Comparison of ENCODE assay signal across 9 cellular contexts in genomic region chr1:206909883-206910318, GRCh38. TPM values are rescaled to one million over a fixed set of nuclear protein-coding genes. Genes with fewer than 3 reads are reported as not detected.
DNase-seq lines count a peak whose midpoint lies in the region; ATAC-seq, FAIRE-seq and TF ChIP-seq lines count a peak whose summit lies in the region.
"Had no signal": no experiment of that assay in that cellular context is flagged by ENCODE, and none has a peak within 500 bp of the region (broad histone marks: within the 10 kb centered on the region; RNA-seq: fewer than 3 reads in every experiment).

No MANE protein-coding gene starts in this region.

- peak overlapping the region; percentile 47 for H4K5ac ChIP-seq in IMR-90 (ENCODE audit: low read depth, low read length)
- no peak overlapping the region for H4K5ac ChIP-seq in H1 (ENCODE audit: insufficient read length, low read depth, low read length)

- TF ChIP-seq EP300 in H1 (IDR thresholded peaks at IDR 0.05; ENCODE audit: borderline replicate concordance in 1 of 2, low read depth in 2 of 2, low read length in 2 of 2) = no peak

- H2AK5ac ChIP-seq in IMR-90 (ENCODE audit: low read depth, low read length) (peak overlapping the region; percentile 81), H1 (ENCODE audit: low read depth, low read length) (no peak overlapping the region)

- peak overlapping the region; percentile 42; the same call in 1 of the 2 replicates for H4K91ac ChIP-seq in IMR-90 (ENCODE audit: insufficient read depth, low read depth, low read length)
- no peak overlapping the region for H4K91ac ChIP-seq in H1 (replicated peaks; ENCODE audit: insufficient read length, low read length)

- H3K9ac ChIP-seq in IMR-90 (ENCODE audit: low read depth, low read length) (no peak overlapping the region), H1 (replicated peaks in 1 of 4; ENCODE audit: extremely low read depth in 1 of 4, low read depth in 3 of 4, low read length in 3 of 4) (no peak overlapping the region), mucosa of stomach (ENCODE audit: low read length) (peak overlapping the region; percentile 55)

- DNase-seq in A673 (ENCODE audit: low spot score) (no peak), IMR-90 (no peak), H1 (ENCODE audit: low read depth in 1 of 2, low spot score in 2 of 2) (peak in 1 of 2 experiments; percentile 63), NCI-H1105 treated with DMSO at 0.1 percent for 48 hours (lab: John Stamatoyannopoulos, UW) (no peak), frontal cortex (ENCODE audit: low spot score in 2 of 2) (no peak), dermis blood vessel endothelial cell (no peak), D341Med (ENCODE audit: low spot score) (no peak)

- peak overlapping the region; percentile 94; the same call in 1 of the 2 replicates for H3K23ac ChIP-seq in IMR-90 (ENCODE audit: low read depth, low read length)
- no peak overlapping the region for H3K23ac ChIP-seq in H1 (ENCODE audit: insufficient read length)

- H4K8ac ChIP-seq in IMR-90 (ENCODE audit: low read depth in 2 of 2, low read length in 2 of 2) (peak overlapping the region in 1 of 2 experiments; percentile 76; a peak in 1 of 4 replicates), H1 (ENCODE audit: extremely low read depth, insufficient read depth, low read length) (no peak overlapping the region)

- H2AFZ ChIP-seq in IMR-90 (replicated peaks; ENCODE audit: low read length, poor library complexity) (peak overlapping the region; percentile 92), H1 (ENCODE audit: low read length) (peak overlapping the region; percentile 82)

- H3K23me2 ChIP-seq in H1 (ENCODE audit: low read depth, low read length) = peaks cover 8% of the 10 kb centered on the region; the same call in 1 of the 2 replicates

- intact Hi-C loops in A673 (cut with micrococcal nuclease; ENCODE audit: unreplicated experiment) = loop anchor here (5.0 kb wide), 2 partner anchors 183 to 418 kb away; no protein-coding TSS in a partner anchor
- intact Hi-C loops in IMR-90 (cut with micrococcal nuclease) = loop anchor here (5.0 to 10.0 kb wide), 3 partner anchors 165 to 495 kb away; no protein-coding TSS in a partner anchor

- H3K4me2 ChIP-seq in IMR-90 (ENCODE audit: low read depth, low read length) = peak overlapping the region; percentile 86
- peak overlapping the region; percentile 87 to 91 for H3K4me2 ChIP-seq in H1 (ENCODE audit: insufficient read depth in 1 of 2, low read depth in 2 of 2, low read length in 2 of 2)

- 0 out of 3 replicates have a peak overlapping the region, but pooled peaks have one; percentile 1 for H2BK15ac ChIP-seq in IMR-90 (ENCODE audit: low read depth, low read length)
- peak overlapping the region; percentile 34; the same call in 1 of the 2 replicates for H2BK15ac ChIP-seq in H1 (ENCODE audit: low read length)

- POLR2A ChIA-PET in A673 (lab: Charles Lee; ENCODE audit: low non-redundant PET) (interaction anchor here (0.6 kb wide), 1 partner anchor 420 kb away, joined by 4 read pairs; no protein-coding TSS in a partner anchor), IMR-90 (lab: Charles Lee; ENCODE audit: unreplicated experiment) (no interaction called here), H1 (lab: Charles Lee; ENCODE audit: partially characterized antibody) (interaction anchor here (0.8 to 1.7 kb wide), 2 partner anchors 9 to 14 kb away, joined by 3 to 4 read pairs; no protein-coding TSS in a partner anchor)

- WGBS in IMR-90 (ENCODE audit: extremely low coverage in 2 of 2, insufficient read length in 1 of 2), 2 experiments = 20% methylated on average over 1 of the region's 14 CpGs; no CpG with 5 or more reads in 1 of the 2 experiments
- 21% methylated on average over 14 of the region's 14 CpGs; no CpG with 5 or more reads in 1 of the 2 experiments for WGBS in H1 (ENCODE audit: extremely low coverage in 1 of 2, insufficient coverage in 1 of 2, insufficient read length in 1 of 2, insufficient replicate concordance in 2 of 2, low coverage in 1 of 2, low lambda C conversion rate in 2 of 2, missing lambda C conversion rate in 1 of 2), 2 experiments

- H2AK9ac ChIP-seq in IMR-90 (replicated peaks; ENCODE audit: low read depth, low read length, poor library complexity) = peak overlapping the region; percentile 86

- dilution Hi-C loops in IMR-90 (cut with HindIII; ENCODE audit: low sequenced_read_pairs, unreplicated experiment) = no loop called here

- H2BK12ac ChIP-seq in H1 (ENCODE audit: low read depth, low read length) = peak overlapping the region; percentile 11; the same call in 1 of the 2 replicates

- H2BK120ac ChIP-seq in IMR-90 (ENCODE audit: low read depth, low read length) = peak overlapping the region; percentile 88
- H2BK120ac ChIP-seq in H1 (replicated peaks; ENCODE audit: low read depth, low read length) = no peak overlapping the region

- FAIRE-seq in H1 (lab: Jason Lieb, UNC) (no peak), frontal cortex (lab: Jason Lieb, UNC) (no peak)
- FAIRE-seq: colon had no signal

- H3K27ac ChIP-seq in A673 (ENCODE audit: low read depth, low read length, poor library complexity, severe bottlenecking) = no peak overlapping the region
- H3K27ac ChIP-seq in IMR-90 (ENCODE audit: insufficient read depth, low read length) = no peak overlapping the region
- no peak overlapping the region for H3K27ac ChIP-seq in H1 (ENCODE audit: low read depth, low read length)

- TF ChIP-seq POLR2A in IMR-90 (IDR thresholded peaks at IDR 0.05; ENCODE audit: low read depth, low read length) (no peak), H1 (IDR thresholded peaks at IDR 0.05; ENCODE audit: control extremely low read depth in 1 of 2, low read depth in 2 of 2, low read length in 2 of 2) (no peak)

- H3K27me3 ChIP-seq in A673 (replicated peaks; ENCODE audit: insufficient read depth, low read depth, low read length, poor library complexity) (peaks cover 29% of the 10 kb centered on the region), IMR-90 (ENCODE audit: control insufficient read depth, insufficient read depth, low read length) (peaks cover 21% of the 10 kb centered on the region), H1 (replicated peaks in 1 of 4; ENCODE audit: control insufficient read depth in 3 of 4, extremely low read depth in 1 of 4, insufficient read depth in 3 of 4, low read length in 3 of 4) (peaks cover 9 to 34% (median 29%) of the 10 kb centered on the region in 4 experiments), mucosa of stomach (ENCODE audit: control insufficient read depth, insufficient read depth, low read length) (peaks cover 35% of the 10 kb centered on the region)

- H2BK20ac ChIP-seq in IMR-90 (ENCODE audit: low read depth, low read length) (peak overlapping the region; percentile 39), H1 (ENCODE audit: low read length) (no peak overlapping the region)

- H3K9me1 ChIP-seq in IMR-90 (ENCODE audit: insufficient read depth, low read length) = peaks cover 11% of the 10 kb centered on the region

- TF ChIP-seq CTCF in A673 (conservative IDR thresholded peaks at IDR 0.05; ENCODE audit: low read depth, low read length) = no peak
- no peak for TF ChIP-seq CTCF in IMR-90 (conservative IDR thresholded peaks at IDR 0.05; ENCODE audit: low read depth, low read length)
- TF ChIP-seq CTCF in H1 (IDR thresholded peaks at IDR 0.05; ENCODE audit: control extremely low read depth in 1 of 3, insufficient read depth in 1 of 3, low read depth in 1 of 3, low read length in 3 of 3) = no peak

- H3K18ac ChIP-seq in IMR-90 (ENCODE audit: low read depth, low read length) (peak overlapping the region; percentile 45; the same call in 1 of the 2 replicates), H1 (ENCODE audit: extremely low read depth, low read length) (no peak overlapping the region; the same call in 1 of the 2 replicates)

- H3K4ac ChIP-seq in IMR-90 (ENCODE audit: low read depth, low read length) (peak overlapping the region; percentile 76), H1 (replicated peaks; ENCODE audit: insufficient read length, low read depth, low read length) (no peak overlapping the region)

- no peaks in the 10 kb centered on the region for H3K79me2 ChIP-seq in H1 (ENCODE audit: control insufficient read depth in 1 of 2, insufficient read depth in 2 of 2, low read length in 2 of 2)

- H3K4me3 ChIP-seq in A673 (ENCODE audit: low read depth, low read length, poor library complexity, severe bottlenecking) (peak overlapping the region; percentile 35), IMR-90 (ENCODE audit: insufficient read depth, low read depth, low read length) (peak overlapping the region; percentile 47), H1 (ENCODE audit: extremely low read depth in 1 of 4, insufficient read depth in 2 of 4, low read depth in 3 of 4, low read length in 4 of 4) (peak overlapping the region; percentile 36 to 70 (median 60)), mucosa of stomach (ENCODE audit: low read length) (peak overlapping the region; percentile 24)

- H4K20me1 ChIP-seq in IMR-90 (ENCODE audit: insufficient read depth, low read length) = no peaks in the 10 kb centered on the region
- no peaks in the 10 kb centered on the region for H4K20me1 ChIP-seq in H1 (replicated peaks in 1 of 2; ENCODE audit: control insufficient read depth in 1 of 2, insufficient read depth in 2 of 2, low read length in 2 of 2)

- in situ Hi-C loops in IMR-90 (cut with MboI; ENCODE audit: low sequenced_read_pairs) = loop anchor here (5.0 to 10.0 kb wide), 4 partner anchors 103 to 425 kb away; partner anchors contain the start of gene EIF2D

- CTCF ChIA-PET in A673 (lab: Charles Lee) (no interaction called here), IMR-90 (lab: Yijun Ruan, JAX) (interaction anchor here (0.8 to 2.3 kb wide), 5 partner anchors 69 to 183 kb away, joined by 3 to 12 read pairs (median 3); no protein-coding TSS in a partner anchor), H1 (lab: Charles Lee; ENCODE audit: partially characterized antibody) (interaction anchor here (1.0 to 6.5 kb wide), 31 partner anchors 8 to 246 kb away, joined by 3 to 63 read pairs (median 7); partner anchors contain the start of genes FCMR, IL20 and IL24)

- no peaks in the 10 kb centered on the region for H3K36me3 ChIP-seq in A673 (ENCODE audit: insufficient read depth, low read length, poor library complexity, severe bottlenecking)
- no peaks in the 10 kb centered on the region for H3K36me3 ChIP-seq in IMR-90 (ENCODE audit: control insufficient read depth, insufficient read depth, low read length)
- no peaks in the 10 kb centered on the region for H3K36me3 ChIP-seq in H1 (ENCODE audit: control insufficient read depth in 2 of 4, insufficient read depth in 4 of 4, low read length in 3 of 4)
- no peaks in the 10 kb centered on the region for H3K36me3 ChIP-seq in mucosa of stomach (ENCODE audit: control insufficient read depth, insufficient read depth, low read length)

- H3K56ac ChIP-seq in IMR-90 (ENCODE audit: extremely low read depth, insufficient read depth, low read length) (no peak overlapping the region), H1 (replicated peaks; ENCODE audit: insufficient read length, low read depth, low read length) (no peak overlapping the region)

- no peaks in the 10 kb centered on the region for H3K9me3 ChIP-seq in A673 (ENCODE audit: low read depth, low read length, poor library complexity, severe bottlenecking)
- no peaks in the 10 kb centered on the region for H3K9me3 ChIP-seq in IMR-90 (ENCODE audit: control insufficient read depth, insufficient read depth, low read length)
- no peaks in the 10 kb centered on the region for H3K9me3 ChIP-seq in H1 (ENCODE audit: insufficient read depth in 2 of 2, low read depth in 1 of 2, low read length in 1 of 2)
- H3K9me3 ChIP-seq in mucosa of stomach (ENCODE audit: control insufficient read depth, low read length) = no peaks in the 10 kb centered on the region

- BruUV-seq in A673 (replicated peaks; lab: Mats Ljungman, UMichigan) (no TSS peak), IMR-90 (replicated peaks; lab: Mats Ljungman, UMichigan) (no TSS peak)

- ATAC-seq in IMR-90 (ENCODE audit: low read depth) = no peak

- H2BK5ac ChIP-seq in IMR-90 (ENCODE audit: low read depth, low read length, poor library complexity, severe bottlenecking) = no peak overlapping the region
- no peak overlapping the region for H2BK5ac ChIP-seq in H1 (ENCODE audit: low read depth, low read length)

- H3K79me1 ChIP-seq in IMR-90 (ENCODE audit: low read depth in 1 of 2, low read length in 2 of 2) (peaks cover 0 to 5% of the 10 kb centered on the region in 2 experiments; a peak in 1 of 4 replicates), H1 (ENCODE audit: low read depth, low read length) (no peaks in the 10 kb centered on the region)

- peak overlapping the region; percentile 84 for H3K14ac ChIP-seq in IMR-90 (replicated peaks; ENCODE audit: low read depth, low read length)
- H3K14ac ChIP-seq in H1 (ENCODE audit: insufficient read length) = no peak overlapping the region

- TF ChIP-seq RAD21 in IMR-90 (IDR thresholded peaks at IDR 0.05; ENCODE audit: low read length) (no peak), H1 (IDR thresholded peaks at IDR 0.05 in 1 of 2, conservative IDR thresholded peaks at IDR 0.05 in 1 of 2; ENCODE audit: low read depth in 2 of 2, low read length in 2 of 2) (no peak)

- H3K4me1 ChIP-seq in A673 (ENCODE audit: insufficient read depth, low read length, poor library complexity, severe bottlenecking) (no peaks in the 10 kb centered on the region), IMR-90 (ENCODE audit: control insufficient read depth, insufficient read depth, low read length) (peaks cover 5% of the 10 kb centered on the region), H1 (replicated peaks in 1 of 4; ENCODE audit: control insufficient read depth in 3 of 4, insufficient read depth in 4 of 4, low read length in 3 of 4) (peaks cover 0 to 7% (median 3%) of the 10 kb centered on the region in 4 experiments; a peak in 4 of 7 replicates), mucosa of stomach (ENCODE audit: control insufficient read depth, insufficient read depth, low read length) (peaks cover 14% of the 10 kb centered on the region)

RNA-seq across cellular contexts. Expression of gene FCMR, which starts 11.8 kb away (rescaled TPM):
- total RNA-seq in A673 (2021) = not detected in 2 replicates
- total RNA-seq in IMR-90 (2012; rRNA removed) = not detected in 2 replicates
- 0.09 and 0.29 TPM in 2 replicates for polyA plus RNA-seq in IMR-90 (2012; rRNA removed)
- 0.41 and 0.58 TPM in 2 replicates for polyA plus RNA-seq in IMR-90 (2012; cell fraction: cytosol; rRNA removed)
- 0.17 TPM in 1 of 2 replicates, not detected in the other for polyA plus RNA-seq in IMR-90 (2012; cell fraction: nucleus; rRNA removed; ENCODE audit: low replicate concordance)
- total RNA-seq in H1 (2021; fragmentation: NEBNext Ultra II Directional; extraction: Animal tissue kit (Norgen Biotek cat#: 25700)) = not detected in 2 replicates
- polyA plus RNA-seq in H1 (2011; rRNA removed) = 0.47 and 0.53 TPM in 2 replicates
- polyA plus RNA-seq in H1 (2011; cell fraction: cytosol; rRNA removed) = 0.19 TPM
- 0.26 TPM for polyA plus RNA-seq in H1 (2011; cell fraction: nucleus; rRNA removed)
- 0.29 to 0.46 TPM in 2 of 4 replicates, not detected in the others for polyA plus RNA-seq in H1 (2012, experiment 1 of 2)
- polyA plus RNA-seq in H1 (2012, experiment 2 of 2) = 0.25 TPM
- 0.16 TPM for polyA plus RNA-seq in H1 (2013, experiment 1 of 2)
- 0.18 TPM for polyA plus RNA-seq in H1 (2013, experiment 2 of 2)
- polyA minus RNA-seq in H1 (2011; rRNA and poly(A)+ RNA removed) = 0.16 TPM in 1 of 2 replicates, not detected in the other
- not detected for polyA minus RNA-seq in H1 (2011; cell fraction: cytosol; rRNA and poly(A)+ RNA removed)
- polyA minus RNA-seq in H1 (2011; cell fraction: nucleus; rRNA and poly(A)+ RNA removed) = not detected
- under 0.01 TPM for total RNA-seq in frontal cortex
- total RNA-seq in dermis blood vessel endothelial cell = 0.17 TPM in 1 of 2 replicates, not detected in the other

RNA-seq across cellular contexts. Expression of gene IL24, which starts 12.7 kb away (rescaled TPM):
- not detected in 2 replicates for total RNA-seq in A673 (2021)
- total RNA-seq in IMR-90 (2012; rRNA removed) = under 0.01 and 0.18 TPM in 2 replicates
- 0.12 and 0.22 TPM in 2 replicates for polyA plus RNA-seq in IMR-90 (2012; rRNA removed)
- polyA plus RNA-seq in IMR-90 (2012; cell fraction: cytosol; rRNA removed) = 0.04 TPM in 1 of 2 replicates, not detected in the other
- 0.05 and 0.34 TPM in 2 replicates for polyA plus RNA-seq in IMR-90 (2012; cell fraction: nucleus; rRNA removed; ENCODE audit: low replicate concordance)
- total RNA-seq in H1 (2021; fragmentation: NEBNext Ultra II Directional; extraction: Animal tissue kit (Norgen Biotek cat#: 25700)) = not detected in 2 replicates
- polyA plus RNA-seq in H1 (2011; rRNA removed) = not detected in 2 replicates
- not detected for polyA plus RNA-seq in H1 (2011; cell fraction: cytosol; rRNA removed)
- polyA plus RNA-seq in H1 (2011; cell fraction: nucleus; rRNA removed) = not detected
- polyA plus RNA-seq in H1 (2012, experiment 1 of 2) = not detected in 4 replicates
- not detected for polyA plus RNA-seq in H1 (2012, experiment 2 of 2)
- not detected for polyA plus RNA-seq in H1 (2013, experiment 1 of 2)
- not detected for polyA plus RNA-seq in H1 (2013, experiment 2 of 2)
- not detected in 2 replicates for polyA minus RNA-seq in H1 (2011; rRNA and poly(A)+ RNA removed)
- not detected for polyA minus RNA-seq in H1 (2011; cell fraction: cytosol; rRNA and poly(A)+ RNA removed)
- polyA minus RNA-seq in H1 (2011; cell fraction: nucleus; rRNA and poly(A)+ RNA removed) = not detected
- total RNA-seq in frontal cortex = under 0.01 TPM
- not detected in 2 replicates for total RNA-seq in dermis blood vessel endothelial cell

RNA-seq across cellular contexts. Expression of gene PIGR, which starts 36.4 kb away (rescaled TPM):
- not detected in 2 replicates for total RNA-seq in A673 (2021)
- total RNA-seq in IMR-90 (2012; rRNA removed) = not detected in 2 replicates
- not detected in 2 replicates for polyA plus RNA-seq in IMR-90 (2012; rRNA removed)
- polyA plus RNA-seq in IMR-90 (2012; cell fraction: cytosol; rRNA removed) = not detected in 2 replicates
- polyA plus RNA-seq in IMR-90 (2012; cell fraction: nucleus; rRNA removed; ENCODE audit: low replicate concordance) = not detected in 2 replicates
- not detected in 2 replicates for total RNA-seq in H1 (2021; fragmentation: NEBNext Ultra II Directional; extraction: Animal tissue kit (Norgen Biotek cat#: 25700))
- not detected in 2 replicates for polyA plus RNA-seq in H1 (2011; rRNA removed)
- polyA plus RNA-seq in H1 (2011; cell fraction: cytosol; rRNA removed) = not detected
- polyA plus RNA-seq in H1 (2011; cell fraction: nucleus; rRNA removed) = not detected
- not detected in 4 replicates for polyA plus RNA-seq in H1 (2012, experiment 1 of 2)
- polyA plus RNA-seq in H1 (2012, experiment 2 of 2) = not detected
- polyA plus RNA-seq in H1 (2013, experiment 1 of 2) = not detected
- polyA plus RNA-seq in H1 (2013, experiment 2 of 2) = not detected
- polyA minus RNA-seq in H1 (2011; rRNA and poly(A)+ RNA removed) = not detected in 2 replicates
- not detected for polyA minus RNA-seq in H1 (2011; cell fraction: cytosol; rRNA and poly(A)+ RNA removed)
- not detected for polyA minus RNA-seq in H1 (2011; cell fraction: nucleus; rRNA and poly(A)+ RNA removed)
- not detected for total RNA-seq in frontal cortex
- under 0.01 TPM in 2 replicates for total RNA-seq in dermis blood vessel endothelial cell

RNA-seq across cellular contexts. Expression of gene IL20, which starts 44.5 kb away (rescaled TPM):
- total RNA-seq in A673 (2021) (not detected in 2 replicates), IMR-90 (2012; rRNA removed) (not detected in 2 replicates), frontal cortex (not detected), dermis blood vessel endothelial cell (not detected in 2 replicates)
- polyA plus RNA-seq in IMR-90 (2012; rRNA removed) (not detected in 2 replicates), H1 (2011; rRNA removed) (not detected in 2 replicates)
- polyA plus RNA-seq in IMR-90 (2012; cell fraction: cytosol; rRNA removed) = not detected in 2 replicates
- polyA plus RNA-seq in IMR-90 (2012; cell fraction: nucleus; rRNA removed; ENCODE audit: low replicate concordance) = 0.11 TPM in 1 of 2 replicates, not detected in the other
- not detected in 2 replicates for total RNA-seq in H1 (2021; fragmentation: NEBNext Ultra II Directional; extraction: Animal tissue kit (Norgen Biotek cat#: 25700))
- polyA plus RNA-seq in H1 (2011; cell fraction: cytosol; rRNA removed) = not detected
- not detected for polyA plus RNA-seq in H1 (2011; cell fraction: nucleus; rRNA removed)
- not detected in 4 replicates for polyA plus RNA-seq in H1 (2012, experiment 1 of 2)
- polyA plus RNA-seq in H1 (2012, experiment 2 of 2) = not detected
- polyA plus RNA-seq in H1 (2013, experiment 1 of 2) = not detected
- not detected for polyA plus RNA-seq in H1 (2013, experiment 2 of 2)
- polyA minus RNA-seq in H1 (2011; rRNA and poly(A)+ RNA removed) = not detected in 2 replicates
- polyA minus RNA-seq in H1 (2011; cell fraction: cytosol; rRNA and poly(A)+ RNA removed) = not detected
- not detected for polyA minus RNA-seq in H1 (2011; cell fraction: nucleus; rRNA and poly(A)+ RNA removed)
